Comparison of ENCODE assay signal across 2 cellular contexts in genomic region chr3:186923241-186923640, GRCh38.
TF ChIP-seq lines count a peak whose summit lies in the region.

No MANE protein-coding gene starts in this region.

TF ChIP-seq in GM23338, 12 proteins besides CTCF, POLR2A, EP300 and RAD21:
- no peak for TF ChIP-seq JUNB (IDR thresholded peaks at IDR 0.05; ENCODE audit: unreplicated experiment)
- no peak for TF ChIP-seq ETS1 (IDR thresholded peaks at IDR 0.05)
- TF ChIP-seq CREB1 (CRISPR knock-in tag; IDR thresholded peaks at IDR 0.05; ENCODE audit: low read depth): no peak
- TF ChIP-seq NANOG (IDR thresholded peaks at IDR 0.05; ENCODE audit: borderline replicate concordance): no peak
- TF ChIP-seq ZNF331 (CRISPR knock-in tag; IDR thresholded peaks at IDR 0.05; ENCODE audit: low read depth): no peak
- no peak for TF ChIP-seq ZNF114 (CRISPR knock-in tag; IDR thresholded peaks at IDR 0.05)
- TF ChIP-seq ZNF462 (CRISPR knock-in tag; IDR thresholded peaks at IDR 0.05): no peak
- no peak for TF ChIP-seq STAT1 (IDR thresholded peaks at IDR 0.05; ENCODE audit: unreplicated experiment)
- no peak for TF ChIP-seq POLR2AphosphoS5 (IDR thresholded peaks at IDR 0.05; ENCODE audit: low read depth)
- no peak for TF ChIP-seq EZH2 (IDR thresholded peaks at IDR 0.05; ENCODE audit: low read depth, unreplicated experiment)
- TF ChIP-seq REST (IDR thresholded peaks at IDR 0.05; ENCODE audit: unreplicated experiment): no peak
- no peak for TF ChIP-seq EZH2phosphoT487 (IDR thresholded peaks at IDR 0.05; ENCODE audit: unreplicated experiment)

TF ChIP-seq in H1, 55 proteins besides CTCF, POLR2A, EP300 and RAD21:
- TF ChIP-seq JUND (IDR thresholded peaks at IDR 0.05; ENCODE audit: low read length) (no peak), ZNF274 (IDR thresholded peaks at IDR 0.05; ENCODE audit: borderline replicate concordance, extremely low read depth, low read length) (no peak)
TF ChIP-seq in H1: peak in this region for 0.
